In genomic region chr5:102090770-102091169, GRCh38 we compare ENCODE assay signal across 8 cellular contexts.
DNase-seq lines count a peak whose midpoint lies in the region; ATAC-seq, FAIRE-seq and TF ChIP-seq lines count a peak whose summit lies in the region.

No MANE protein-coding gene starts in this region.

- intact Hi-C loops in ascending aorta (cut with DNase I) (no loop called here), prostate gland (cut with DNase I) (no loop called here)

- TF ChIP-seq RAD21 in Ishikawa (IDR thresholded peaks at IDR 0.05; ENCODE audit: low read depth) (peak; percentile 72), SK-N-SH (IDR thresholded peaks at IDR 0.05; ENCODE audit: low read length) (peak; percentile 63)

- H3K56ac ChIP-seq in mesendoderm (ENCODE audit: low read length): no peak overlapping the region

- H3K79me1 ChIP-seq in mesendoderm (ENCODE audit: low read length): no peaks in the 10 kb centered on the region

- no peak overlapping the region for H2BK120ac ChIP-seq in mesendoderm (ENCODE audit: low read depth, low read length)

- H3K9ac ChIP-seq in SK-N-SH: no peak overlapping the region
- H3K9ac ChIP-seq in mesendoderm (ENCODE audit: low read length): no peak overlapping the region

- H3K4me1 ChIP-seq in SK-N-SH (ENCODE audit: control insufficient read depth in 1 of 2, insufficient read depth in 2 of 2, low read depth in 1 of 2, low read length in 1 of 2) (no peaks in the 10 kb centered on the region; a peak in 1 of 4 replicates), mesendoderm (ENCODE audit: control insufficient read depth, low read depth, low read length) (no peaks in the 10 kb centered on the region), ascending aorta (no peaks in the 10 kb centered on the region), prostate gland (replicated peaks) (no peaks in the 10 kb centered on the region)

- no peak for TF ChIP-seq POLR2A in prostate gland (IDR thresholded peaks at IDR 0.05)

- no peak overlapping the region for H2BK5ac ChIP-seq in mesendoderm (ENCODE audit: low read length)

- no peak overlapping the region for H3K23ac ChIP-seq in mesendoderm (ENCODE audit: low read length)

- no peaks in the 10 kb centered on the region for H3K36me3 ChIP-seq in SK-N-SH (replicated peaks in 1 of 2; ENCODE audit: control insufficient read depth in 1 of 2, insufficient read depth in 2 of 2, low read length in 1 of 2)
- no peaks in the 10 kb centered on the region for H3K36me3 ChIP-seq in mesendoderm (ENCODE audit: control insufficient read depth, insufficient read depth, low read length)
- no peaks in the 10 kb centered on the region for H3K36me3 ChIP-seq in ascending aorta
- H3K36me3 ChIP-seq in prostate gland: no peaks in the 10 kb centered on the region

- CTCF ChIA-PET in SK-N-SH (lab: Yijun Ruan, JAX): interaction anchor here (0.6 to 3.9 kb wide), 18 partner anchors 9 to 289 kb away, joined by 3 to 29 read pairs (median 4); no protein-coding TSS in a partner anchor

- ATAC-seq in GM21423 (IDR thresholded peaks at IDR 0.05; ENCODE audit: unreplicated experiment): peak; percentile 90

- no peak overlapping the region for H2BK15ac ChIP-seq in mesendoderm (replicated peaks; ENCODE audit: low read depth)

- H3K27me3 ChIP-seq in SK-N-SH (ENCODE audit: insufficient read depth) (no peaks in the 10 kb centered on the region), mesendoderm (ENCODE audit: insufficient read depth, low read length, poor library complexity) (no peaks in the 10 kb centered on the region), ascending aorta (no peaks in the 10 kb centered on the region), prostate gland (replicated peaks; ENCODE audit: insufficient read depth) (no peaks in the 10 kb centered on the region)

- in situ Hi-C loops in G401 (cut with HindIII; ENCODE audit: low sequenced_read_pairs): no loop called here

- H3K9me3 ChIP-seq in SK-N-SH (no peaks in the 10 kb centered on the region), ascending aorta (no peaks in the 10 kb centered on the region), prostate gland (no peaks in the 10 kb centered on the region)

- H4K5ac ChIP-seq in mesendoderm (ENCODE audit: low read length): no peak overlapping the region

- no peaks in the 10 kb centered on the region for H3K9me2 ChIP-seq in SK-N-SH

- no peaks in the 10 kb centered on the region for H3K79me2 ChIP-seq in SK-N-SH (ENCODE audit: insufficient read depth)
- no peaks in the 10 kb centered on the region for H3K79me2 ChIP-seq in mesendoderm (ENCODE audit: control insufficient read depth, insufficient read depth, low read length)

- H4K8ac ChIP-seq in mesendoderm (ENCODE audit: low read depth, low read length): no peak overlapping the region

- no peak for FAIRE-seq in RCC 7860 (lab: Jason Lieb, UNC)

- DNase-seq in G401 (ENCODE audit: low spot score) (peak; percentile 5), SK-N-SH (peak; percentile 43), mesendoderm (peak; percentile 72), ascending aorta (ENCODE audit: low spot score in 2 of 2) (no peak), prostate gland (ENCODE audit: low spot score) (no peak), RCC 7860 (ENCODE audit: low spot score) (no peak)

- no peaks in the 10 kb centered on the region for H4K20me1 ChIP-seq in SK-N-SH (ENCODE audit: insufficient read depth)

- no peak overlapping the region for H3K4ac ChIP-seq in mesendoderm (ENCODE audit: low read depth, low read length)

- no peak overlapping the region for H2AK5ac ChIP-seq in mesendoderm (ENCODE audit: low read length)

- no peaks in the 10 kb centered on the region for H3F3A ChIP-seq in SK-N-SH (replicated peaks; ENCODE audit: insufficient read depth)

- H2AFZ ChIP-seq in SK-N-SH (ENCODE audit: low read depth): no peak overlapping the region

- H3K27ac ChIP-seq in SK-N-SH (ENCODE audit: low read depth in 2 of 2, low read length in 1 of 2) (no peak overlapping the region), mesendoderm (ENCODE audit: low read depth, low read length) (no peak overlapping the region), ascending aorta (no peak overlapping the region), prostate gland (no peak overlapping the region)

- H3K4me2 ChIP-seq in SK-N-SH (no peak overlapping the region), mesendoderm (ENCODE audit: low read length) (no peak overlapping the region)

- H3K18ac ChIP-seq in mesendoderm (ENCODE audit: low read length): no peak overlapping the region

- POLR2A ChIA-PET in SK-N-SH (lab: Yijun Ruan, JAX): no interaction called here

- H3K4me3 ChIP-seq in SK-N-SH (ENCODE audit: low read depth in 2 of 2, low read length in 1 of 2) (no peak overlapping the region), mesendoderm (ENCODE audit: low read length) (no peak overlapping the region), ascending aorta (no peak overlapping the region), prostate gland (no peak overlapping the region)

- peak; percentile 49 for TF ChIP-seq CTCF in SK-N-SH (IDR thresholded peaks at IDR 0.05)
- no peak for TF ChIP-seq CTCF in ascending aorta (IDR thresholded peaks at IDR 0.05)
- TF ChIP-seq CTCF in prostate gland (IDR thresholded peaks at IDR 0.05): no peak

- no peak for TF ChIP-seq EP300 in Ishikawa (IDR thresholded peaks at IDR 0.05; ENCODE audit: borderline replicate concordance)
- TF ChIP-seq EP300 in SK-N-SH (IDR thresholded peaks at IDR 0.05; ENCODE audit: borderline replicate concordance in 1 of 2, low read depth in 1 of 2, low read length in 1 of 2): no peak

TF ChIP-seq in Ishikawa, 13 proteins besides CTCF, POLR2A, EP300 and RAD21 (continues in another document):
- TF ChIP-seq EGR1 (IDR thresholded peaks at IDR 0.05): no peak
- no peak for TF ChIP-seq USF1 (IDR thresholded peaks at IDR 0.05)
- TF ChIP-seq REST (IDR thresholded peaks at IDR 0.05; ENCODE audit: low read depth): no peak

TF ChIP-seq in SK-N-SH, 30 proteins besides CTCF, POLR2A, EP300 and RAD21:
- no peak for TF ChIP-seq EZH2phosphoT487 (IDR thresholded peaks at IDR 0.05; ENCODE audit: borderline replicate concordance, low read depth)
- TF ChIP-seq SMC3 (IDR thresholded peaks at IDR 0.05; ENCODE audit: low read depth, low read length): peak; percentile 22; the same call in 1 of the 2 replicates

Comparison
In these comparisons a context has a peak if more than half of its experiments do, and no peak if none do; other contexts are left out.
1. DNase-seq: peak in G401 (single experiment), SK-N-SH (single experiment) and mesendoderm (single experiment); none in ascending aorta (0 of 2), prostate gland (single experiment) and RCC 7860 (single experiment).